1 cellular context compared by ENCODE assay signal in genomic region chr2:1874950-1875349, GRCh38.
TF ChIP-seq lines count a peak whose summit lies in the region.

No MANE protein-coding gene starts in this region.

TF ChIP-seq in GM23338, 12 proteins besides CTCF, POLR2A, EP300 and RAD21 (continued from another document):
- TF ChIP-seq ZNF462 (CRISPR knock-in tag; IDR thresholded peaks at IDR 0.05): no peak
- TF ChIP-seq STAT1 (IDR thresholded peaks at IDR 0.05; ENCODE audit: unreplicated experiment): no peak
- no peak for TF ChIP-seq EZH2 (IDR thresholded peaks at IDR 0.05; ENCODE audit: low read depth, unreplicated experiment)
- no peak for TF ChIP-seq JUNB (IDR thresholded peaks at IDR 0.05; ENCODE audit: unreplicated experiment)
- no peak for TF ChIP-seq ZNF114 (CRISPR knock-in tag; IDR thresholded peaks at IDR 0.05)
- TF ChIP-seq REST (IDR thresholded peaks at IDR 0.05; ENCODE audit: unreplicated experiment): no peak
- no peak for TF ChIP-seq NANOG (IDR thresholded peaks at IDR 0.05; ENCODE audit: borderline replicate concordance)
TF ChIP-seq in GM23338: peak in this region for 0.
